Comparison of ENCODE assay signal across 9 cellular contexts in the genomic region with DNA sequence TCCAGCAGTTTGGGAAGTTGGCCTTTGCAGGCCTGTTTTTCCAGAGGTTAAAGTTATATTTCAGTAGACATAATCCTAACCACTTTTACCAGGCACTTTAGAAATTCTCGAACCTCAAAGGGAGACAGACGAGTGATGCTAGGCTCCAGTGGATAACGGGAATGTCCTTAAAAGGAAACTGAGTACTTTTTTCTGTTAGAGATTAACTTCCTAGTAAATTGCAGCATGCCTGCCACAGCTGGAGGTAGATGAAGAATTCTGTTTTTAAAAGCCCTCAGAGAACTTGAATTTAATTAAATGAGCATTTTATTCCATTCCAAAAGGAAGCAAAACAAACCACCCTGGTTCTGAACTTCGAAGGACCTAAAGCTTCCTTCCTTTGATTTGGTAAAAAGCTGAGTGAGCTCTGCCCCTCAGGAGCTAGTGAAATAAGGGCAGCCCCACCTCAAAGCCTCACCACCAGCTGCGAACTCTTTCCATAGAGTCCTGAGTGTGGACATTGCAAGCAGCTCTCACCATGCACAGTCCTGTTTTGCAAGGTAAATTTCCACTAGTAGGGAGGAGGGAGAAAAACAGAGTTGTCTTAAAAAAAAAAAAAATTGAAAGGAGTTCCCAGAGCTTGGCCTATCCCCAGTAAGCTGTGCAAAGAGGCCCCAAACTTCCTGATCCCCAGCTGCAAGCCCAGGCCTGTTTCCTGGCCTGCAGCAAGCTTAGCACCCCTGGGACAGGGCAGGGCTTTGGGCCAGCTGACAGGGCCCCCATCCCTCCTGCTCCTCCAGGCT. TPM values are rescaled to one million over a fixed set of nuclear protein-coding genes. Genes with fewer than 3 reads are reported as not detected.
A peak's percentile ranks its signal among the peaks of the same experiment; 100 is the strongest.
DNase-seq lines count a peak whose midpoint lies in the region; ATAC-seq and TF ChIP-seq lines count a peak whose summit lies in the region.
"Had no signal": no experiment of that assay in that cellular context is flagged by ENCODE, and none has a peak within 500 bp of the region (broad histone marks: within the 10 kb centered on the region; RNA-seq: fewer than 3 reads in every experiment).

No MANE protein-coding gene starts in this region.

- DNase-seq in LoVo (ENCODE audit: low spot score) (peak; percentile 54), omental fat pad (ENCODE audit: low spot score) (no peak), SIG-M5 treated with dmso at 0.1 percent for 504 hours (lab: John Stamatoyannopoulos, UW; ENCODE audit: unreplicated experiment) (no peak), NCI-H345 treated with DMSO at 0.1 percent for 48 hours (lab: John Stamatoyannopoulos, UW; ENCODE audit: unreplicated experiment) (no peak), NCI-H2107 (lab: John Stamatoyannopoulos, UW) (no peak)
- DNase-seq: NCI-H774 had no signal

- ATAC-seq in esophagus mucosa: peak; percentile 91
- ATAC-seq in omental fat pad (ENCODE audit: low FRiP score): peak; percentile 19
- ATAC-seq in HG02973 (IDR thresholded peaks at IDR 0.05; ENCODE audit: unreplicated experiment): no peak

- no peaks in the 10 kb centered on the region for H3K9me3 ChIP-seq in ES-I3 (ENCODE audit: control insufficient read depth, insufficient read depth, low read length)

- peak overlapping the region; percentile 47; the same call in 1 of the 2 replicates for H3K9ac ChIP-seq in ES-I3 (ENCODE audit: low read depth, low read length)

- H3K4me1 ChIP-seq in ES-I3 (ENCODE audit: insufficient read depth, low read length): peaks cover 8% of the 10 kb centered on the region

- no peak for TF ChIP-seq CTCF in omental fat pad (IDR thresholded peaks at IDR 0.05)

- H3K36me3 ChIP-seq in ES-I3 (ENCODE audit: insufficient read depth, low read length): 0 out of 2 replicates have a peak, but pooled peaks cover 2% of the 10 kb centered on the region

RNA-seq across cellular contexts. Expression of gene CHD9NB, which starts 11.3 kb away (rescaled TPM):
- total RNA-seq in esophagus mucosa (2.2 TPM), omental fat pad (1 to 10 TPM in 1 of 4 donors, under 1 TPM in 3; 0.48 to 5.5 (median 0.86) TPM)

RNA-seq across cellular contexts. Expression of gene CHD9, which starts 13.4 kb away (rescaled TPM):
- total RNA-seq in esophagus mucosa (39.3 TPM), omental fat pad (100 to 1,000 TPM in 2 of 4 donors, 10 to 100 TPM in 2; 59.0 to 210 (median 80.4) TPM)
